ENCODE assay signal across 23 cellular contexts in the genomic region with DNA sequence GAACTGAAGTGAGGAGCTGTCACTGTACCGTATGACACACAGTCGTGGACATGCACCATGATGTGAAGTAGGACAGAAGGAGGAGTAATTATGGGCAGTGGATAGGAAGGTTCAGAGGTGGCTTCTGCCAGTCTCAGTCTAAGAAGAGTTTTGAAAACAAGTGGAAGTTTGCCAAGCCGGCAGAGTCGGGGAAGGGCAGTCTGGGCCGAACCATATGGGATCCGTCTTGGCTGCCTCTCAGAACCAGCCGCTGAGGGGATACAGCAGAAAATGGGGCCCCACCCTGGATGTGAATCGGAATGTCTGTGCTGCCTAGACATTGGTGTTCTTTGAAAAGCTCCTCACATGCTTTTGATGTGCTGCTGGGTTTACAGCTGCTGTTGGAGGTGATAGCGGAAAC.
"Had no signal": no experiment of that assay in that cellular context is flagged by ENCODE, and none has a peak within 500 bp of the region (broad histone marks: within the 10 kb centered on the region; RNA-seq: fewer than 3 reads in every experiment).

No MANE protein-coding gene starts in this region.

- H3K9ac ChIP-seq: SK-N-SH had no signal

- H3K27ac ChIP-seq: brain microvascular endothelial cell, psoas muscle, tibial nerve, uterus had no signal

- H3K4me2 ChIP-seq: SK-N-SH had no signal

- H3K27ac Mint-ChIP-seq: activated B cell treated with CpG ODN at 0.5 μM for 24 hours; activated CD8-positive, alpha-beta T cell treated with anti-CD3 and anti-CD28 coated beads for 36 hours; activated naive CD4-positive, alpha-beta T cell treated with anti-CD3 and anti-CD28 coated beads, Interleukin-2, amount 10 ng/mL, durations not matched to agents 7 days and 5 days; activated naive CD8-positive, alpha-beta T cell treated with anti-CD3 and anti-CD28 coated beads, Interleukin-2, amount 50 U/mL, for 24 hours; activated T-cell treated with anti-CD3 and anti-CD28 coated beads, Interleukin-2, amount 50 U/mL, for 24 hours; dendritic cell treated with granulocyte-macrophage colony-stimulating factor and Interleukin-4, amounts not matched to agents 40 ng/mL and 50 ng/mL, for 4 days; effector memory CD8-positive, alpha-beta T cell; stimulated activated naive B cell treated with anti-CD40 and anti-IgM and Interleukin-4, amounts not matched to agents 10 μg/mL and 1 μg/mL and 100 μg/mL, for 72 hours; T-cell had no signal

- H3K4me3 Mint-ChIP-seq: activated B cell treated with CpG ODN at 0.5 μM for 24 hours; activated CD8-positive, alpha-beta T cell treated with anti-CD3 and anti-CD28 coated beads for 36 hours; activated naive CD4-positive, alpha-beta T cell treated with anti-CD3 and anti-CD28 coated beads, Interleukin-2, amount 10 ng/mL, durations not matched to agents 7 days and 5 days; activated naive CD8-positive, alpha-beta T cell treated with anti-CD3 and anti-CD28 coated beads, Interleukin-2, amount 50 U/mL, for 24 hours; activated T-cell treated with anti-CD3 and anti-CD28 coated beads, Interleukin-2, amount 50 U/mL, for 24 hours; dendritic cell treated with granulocyte-macrophage colony-stimulating factor and Interleukin-4, amounts not matched to agents 40 ng/mL and 50 ng/mL, for 4 days; effector memory CD8-positive, alpha-beta T cell; neural crest cell; stimulated activated naive B cell treated with anti-CD40 and anti-IgM and Interleukin-4, amounts not matched to agents 10 μg/mL and 1 μg/mL and 100 μg/mL, for 72 hours; T-cell had no signal

- H3K9me3 ChIP-seq: psoas muscle, SK-N-SH, tibial nerve, uterus had no signal

- H3K36me3 ChIP-seq: brain microvascular endothelial cell, tibial nerve, uterus had no signal

- DNase-seq: activated B cell treated with CpG ODN at 0.5 μM for 24 hours; activated CD4-positive, alpha-beta T cell treated with anti-CD3 and anti-CD28 coated beads for 48 hours; activated CD8-positive, alpha-beta T cell treated with anti-CD3 and anti-CD28 coated beads for 36 hours; activated effector memory CD4-positive, alpha-beta T cell treated with Interleukin-2 at 50 U/mL for 16 hours; activated naive CD4-positive, alpha-beta T cell treated with anti-CD3 and anti-CD28 coated beads, Interleukin-2, amount 10 ng/mL, durations not matched to agents 7 days and 5 days; activated naive CD8-positive, alpha-beta T cell treated with anti-CD3 and anti-CD28 coated beads, Interleukin-2, amount 50 U/mL, for 24 hours; activated T-cell treated with anti-CD3 and anti-CD28 coated beads, Interleukin-2, amount 50 U/mL, for 24 hours; brain microvascular endothelial cell; effector memory CD8-positive, alpha-beta T cell; foreskin melanocyte; glutamatergic neuron; islet precursor cell; mammary epithelial cell; psoas muscle; SK-N-SH; stimulated activated naive B cell treated with anti-CD40 and anti-IgM and Interleukin-4, amounts not matched to agents 10 μg/mL and 1 μg/mL and 100 μg/mL, for 72 hours; T-cell; uterus had no signal

- H3K9me3 Mint-ChIP-seq: activated B cell treated with CpG ODN at 0.5 μM for 24 hours; activated CD8-positive, alpha-beta T cell treated with anti-CD3 and anti-CD28 coated beads for 36 hours; activated naive CD4-positive, alpha-beta T cell treated with anti-CD3 and anti-CD28 coated beads, Interleukin-2, amount 10 ng/mL, durations not matched to agents 7 days and 5 days; activated naive CD8-positive, alpha-beta T cell treated with anti-CD3 and anti-CD28 coated beads, Interleukin-2, amount 50 U/mL, for 24 hours; activated T-cell treated with anti-CD3 and anti-CD28 coated beads, Interleukin-2, amount 50 U/mL, for 24 hours; dendritic cell treated with granulocyte-macrophage colony-stimulating factor and Interleukin-4, amounts not matched to agents 40 ng/mL and 50 ng/mL, for 4 days; effector memory CD8-positive, alpha-beta T cell; neural crest cell; stimulated activated naive B cell treated with anti-CD40 and anti-IgM and Interleukin-4, amounts not matched to agents 10 μg/mL and 1 μg/mL and 100 μg/mL, for 72 hours; T-cell had no signal

- H3K4me3 ChIP-seq: psoas muscle, tibial nerve, uterus had no signal

- H3K27me3 Mint-ChIP-seq: activated B cell treated with CpG ODN at 0.5 μM for 24 hours; activated CD8-positive, alpha-beta T cell treated with anti-CD3 and anti-CD28 coated beads for 36 hours; activated naive CD4-positive, alpha-beta T cell treated with anti-CD3 and anti-CD28 coated beads, Interleukin-2, amount 10 ng/mL, durations not matched to agents 7 days and 5 days; activated naive CD8-positive, alpha-beta T cell treated with anti-CD3 and anti-CD28 coated beads, Interleukin-2, amount 50 U/mL, for 24 hours; activated T-cell treated with anti-CD3 and anti-CD28 coated beads, Interleukin-2, amount 50 U/mL, for 24 hours; dendritic cell treated with granulocyte-macrophage colony-stimulating factor and Interleukin-4, amounts not matched to agents 40 ng/mL and 50 ng/mL, for 4 days; effector memory CD8-positive, alpha-beta T cell; stimulated activated naive B cell treated with anti-CD40 and anti-IgM and Interleukin-4, amounts not matched to agents 10 μg/mL and 1 μg/mL and 100 μg/mL, for 72 hours; T-cell had no signal

- ATAC-seq: activated CD8-positive, alpha-beta T cell treated with anti-CD3 and anti-CD28 coated beads for 36 hours; activated naive CD8-positive, alpha-beta T cell treated with anti-CD3 and anti-CD28 coated beads, Interleukin-2, amount 50 U/mL, for 24 hours; effector memory CD8-positive, alpha-beta T cell; left lobe of liver; psoas muscle; sciatic nerve; stimulated activated naive B cell treated with anti-CD40 and anti-IgM and Interleukin-4, amounts not matched to agents 10 μg/mL and 1 μg/mL and 100 μg/mL, for 72 hours; T-cell had no signal

- H3K27me3 ChIP-seq: brain microvascular endothelial cell, tibial nerve, uterus had no signal
